1 cellular context compared by ENCODE assay signal in genomic region chr12:13200841-13201240, GRCh38.
TF ChIP-seq lines count a peak whose summit lies in the region.

No MANE protein-coding gene starts in this region.

TF ChIP-seq in HepG2, 621 proteins besides CTCF, POLR2A, EP300 and RAD21:
- TF ChIP-seq ZBTB3 (CRISPR knock-in tag; IDR thresholded peaks at IDR 0.05; ENCODE audit: borderline replicate concordance, low read depth), result no peak
- TF ChIP-seq ZNF879 (CRISPR knock-in tag; IDR thresholded peaks at IDR 0.05), result no peak
- no peak for TF ChIP-seq ZNF512B (CRISPR knock-in tag; IDR thresholded peaks at IDR 0.05; ENCODE audit: borderline replicate concordance)
- no peak for TF ChIP-seq NFIB (CRISPR knock-in tag; IDR thresholded peaks at IDR 0.05; ENCODE audit: borderline replicate concordance)
- TF ChIP-seq YY1 (IDR thresholded peaks at IDR 0.05; ENCODE audit: insufficient read depth, insufficient replicate concordance, low read depth, low read length), result no peak
- TF ChIP-seq, protein P1, sequence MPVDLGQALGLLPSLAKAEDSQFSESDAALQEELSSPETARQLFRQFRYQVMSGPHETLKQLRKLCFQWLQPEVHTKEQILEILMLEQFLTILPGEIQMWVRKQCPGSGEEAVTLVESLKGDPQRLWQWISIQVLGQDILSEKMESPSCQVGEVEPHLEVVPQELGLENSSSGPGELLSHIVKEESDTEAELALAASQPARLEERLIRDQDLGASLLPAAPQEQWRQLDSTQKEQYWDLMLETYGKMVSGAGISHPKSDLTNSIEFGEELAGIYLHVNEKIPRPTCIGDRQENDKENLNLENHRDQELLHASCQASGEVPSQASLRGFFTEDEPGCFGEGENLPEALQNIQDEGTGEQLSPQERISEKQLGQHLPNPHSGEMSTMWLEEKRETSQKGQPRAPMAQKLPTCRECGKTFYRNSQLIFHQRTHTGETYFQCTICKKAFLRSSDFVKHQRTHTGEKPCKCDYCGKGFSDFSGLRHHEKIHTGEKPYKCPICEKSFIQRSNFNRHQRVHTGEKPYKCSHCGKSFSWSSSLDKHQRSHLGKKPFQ (CRISPR knock-in tag; IDR thresholded peaks at IDR 0.05; ENCODE audit: insufficient replicate concordance), result no peak
- TF ChIP-seq NFYC (CRISPR knock-in tag; IDR thresholded peaks at IDR 0.05), result no peak
- TF ChIP-seq GATAD2A (CRISPR knock-in tag; IDR thresholded peaks at IDR 0.05), result no peak
- no peak for TF ChIP-seq ZNF570 (CRISPR knock-in tag; IDR thresholded peaks at IDR 0.05; ENCODE audit: borderline replicate concordance)
- TF ChIP-seq ZNF790 (CRISPR knock-in tag; IDR thresholded peaks at IDR 0.05; ENCODE audit: borderline replicate concordance), result no peak
- TF ChIP-seq, protein P2, sequence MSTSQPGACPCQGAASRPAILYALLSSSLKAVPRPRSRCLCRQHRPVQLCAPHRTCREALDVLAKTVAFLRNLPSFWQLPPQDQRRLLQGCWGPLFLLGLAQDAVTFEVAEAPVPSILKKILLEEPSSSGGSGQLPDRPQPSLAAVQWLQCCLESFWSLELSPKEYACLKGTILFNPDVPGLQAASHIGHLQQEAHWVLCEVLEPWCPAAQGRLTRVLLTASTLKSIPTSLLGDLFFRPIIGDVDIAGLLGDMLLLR (CRISPR knock-in tag; IDR thresholded peaks at IDR 0.05), result no peak
- TF ChIP-seq ZSCAN12 (CRISPR knock-in tag; IDR thresholded peaks at IDR 0.05), result no peak
TF ChIP-seq in HepG2: peak in this region for 0.
